In the genomic region with DNA sequence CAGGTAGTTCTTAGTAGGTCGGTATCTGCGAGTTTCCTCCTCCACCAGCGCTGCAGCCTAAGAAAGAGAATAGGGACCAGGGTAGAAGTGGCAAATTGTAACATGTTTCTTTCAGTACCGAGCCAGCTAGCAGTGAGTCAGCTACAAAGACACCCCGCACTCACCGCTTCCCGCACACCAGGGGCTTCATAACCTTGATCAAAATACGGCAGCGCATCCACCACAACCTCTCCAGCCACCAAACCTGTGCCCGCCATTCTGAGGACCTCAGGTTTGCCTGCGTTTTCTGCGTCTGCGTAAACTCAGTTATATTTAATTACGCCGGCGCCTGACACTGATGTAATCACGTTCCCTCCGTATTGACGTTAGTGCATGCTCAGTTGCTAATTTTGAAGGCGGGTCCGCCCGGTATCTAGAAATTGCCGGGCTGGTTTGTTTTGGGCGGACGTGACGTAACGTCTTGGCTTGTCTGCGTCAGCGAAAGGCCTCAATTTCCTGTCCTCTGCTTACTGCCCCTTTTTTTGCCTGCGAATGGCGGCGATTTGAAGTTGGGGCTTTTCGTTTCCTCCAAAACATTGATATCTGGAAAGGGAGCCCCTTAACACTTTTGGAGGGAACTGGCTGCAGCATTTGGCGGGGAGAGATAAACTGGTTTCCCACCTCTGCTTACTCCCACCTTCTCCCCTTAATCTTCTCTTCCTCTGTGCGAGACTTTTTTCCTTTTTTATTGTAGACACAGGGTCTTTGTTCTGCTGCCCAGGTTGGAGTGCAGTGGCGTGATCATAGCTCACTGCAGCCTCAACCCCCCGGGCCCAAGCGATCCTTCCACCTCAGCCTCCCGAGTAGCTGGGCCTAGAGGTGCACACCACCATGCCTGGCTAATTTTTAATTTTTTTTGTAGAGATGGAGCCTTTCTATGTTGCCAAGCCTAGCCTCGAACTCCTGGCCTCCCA, we compare ENCODE assay signal across 1 cellular context.
TF ChIP-seq lines count a peak whose summit lies in the region.

A gene (minus strand): TSS at position 281 of the 953 bp plus-strand sequence. CDS start 24 bp downstream, at position 257.

TF ChIP-seq in HEK293, 187 proteins besides CTCF, POLR2A, EP300 and RAD21 (continued from another document and continues in another):
- TF ChIP-seq, protein P1, sequence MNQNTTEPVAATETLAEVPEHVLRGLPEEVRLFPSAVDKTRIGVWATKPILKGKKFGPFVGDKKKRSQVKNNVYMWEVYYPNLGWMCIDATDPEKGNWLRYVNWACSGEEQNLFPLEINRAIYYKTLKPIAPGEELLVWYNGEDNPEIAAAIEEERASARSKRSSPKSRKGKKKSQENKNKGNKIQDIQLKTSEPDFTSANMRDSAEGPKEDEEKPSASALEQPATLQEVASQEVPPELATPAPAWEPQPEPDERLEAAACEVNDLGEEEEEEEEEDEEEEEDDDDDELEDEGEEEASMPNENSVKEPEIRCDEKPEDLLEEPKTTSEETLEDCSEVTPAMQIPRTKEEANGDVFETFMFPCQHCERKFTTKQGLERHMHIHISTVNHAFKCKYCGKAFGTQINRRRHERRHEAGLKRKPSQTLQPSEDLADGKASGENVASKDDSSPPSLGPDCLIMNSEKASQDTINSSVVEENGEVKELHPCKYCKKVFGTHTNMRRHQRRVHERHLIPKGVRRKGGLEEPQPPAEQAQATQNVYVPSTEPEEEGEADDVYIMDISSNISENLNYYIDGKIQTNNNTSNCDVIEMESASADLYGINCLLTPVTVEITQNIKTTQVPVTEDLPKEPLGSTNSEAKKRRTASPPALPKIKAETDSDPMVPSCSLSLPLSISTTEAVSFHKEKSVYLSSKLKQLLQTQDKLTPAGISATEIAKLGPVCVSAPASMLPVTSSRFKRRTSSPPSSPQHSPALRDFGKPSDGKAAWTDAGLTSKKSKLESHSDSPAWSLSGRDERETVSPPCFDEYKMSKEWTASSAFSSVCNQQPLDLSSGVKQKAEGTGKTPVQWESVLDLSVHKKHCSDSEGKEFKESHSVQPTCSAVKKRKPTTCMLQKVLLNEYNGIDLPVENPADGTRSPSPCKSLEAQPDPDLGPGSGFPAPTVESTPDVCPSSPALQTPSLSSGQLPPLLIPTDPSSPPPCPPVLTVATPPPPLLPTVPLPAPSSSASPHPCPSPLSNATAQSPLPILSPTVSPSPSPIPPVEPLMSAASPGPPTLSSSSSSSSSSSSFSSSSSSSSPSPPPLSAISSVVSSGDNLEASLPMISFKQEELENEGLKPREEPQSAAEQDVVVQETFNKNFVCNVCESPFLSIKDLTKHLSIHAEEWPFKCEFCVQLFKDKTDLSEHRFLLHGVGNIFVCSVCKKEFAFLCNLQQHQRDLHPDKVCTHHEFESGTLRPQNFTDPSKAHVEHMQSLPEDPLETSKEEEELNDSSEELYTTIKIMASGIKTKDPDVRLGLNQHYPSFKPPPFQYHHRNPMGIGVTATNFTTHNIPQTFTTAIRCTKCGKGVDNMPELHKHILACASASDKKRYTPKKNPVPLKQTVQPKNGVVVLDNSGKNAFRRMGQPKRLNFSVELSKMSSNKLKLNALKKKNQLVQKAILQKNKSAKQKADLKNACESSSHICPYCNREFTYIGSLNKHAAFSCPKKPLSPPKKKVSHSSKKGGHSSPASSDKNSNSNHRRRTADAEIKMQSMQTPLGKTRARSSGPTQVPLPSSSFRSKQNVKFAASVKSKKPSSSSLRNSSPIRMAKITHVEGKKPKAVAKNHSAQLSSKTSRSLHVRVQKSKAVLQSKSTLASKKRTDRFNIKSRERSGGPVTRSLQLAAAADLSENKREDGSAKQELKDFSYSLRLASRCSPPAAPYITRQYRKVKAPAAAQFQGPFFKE (tag by site-specific recombination; IDR thresholded peaks at IDR 0.05; ENCODE audit: borderline replicate concordance), result no peak
- TF ChIP-seq ZNF23 (tag by site-specific recombination; IDR thresholded peaks at IDR 0.05; ENCODE audit: borderline replicate concordance), result no peak
- TF ChIP-seq ZNF677 (tag by site-specific recombination; IDR thresholded peaks at IDR 0.05), result no peak
- TF ChIP-seq ZNF433 (tag by site-specific recombination; IDR thresholded peaks at IDR 0.05; ENCODE audit: low read depth), result no peak
- no peak for TF ChIP-seq ZNF121 (tag by site-specific recombination; IDR thresholded peaks at IDR 0.05)
- no peak for TF ChIP-seq KLF1 (tag by site-specific recombination; IDR thresholded peaks at IDR 0.05)
- TF ChIP-seq ZNF311 (tag by site-specific recombination; IDR thresholded peaks at IDR 0.05; ENCODE audit: borderline replicate concordance), result no peak
- TF ChIP-seq GLIS1 (tag by site-specific recombination; IDR thresholded peaks at IDR 0.05), result no peak
- TF ChIP-seq ZEB2 (tag by site-specific recombination; IDR thresholded peaks at IDR 0.05), result no peak
- no peak for TF ChIP-seq ZFP3 (tag by site-specific recombination; IDR thresholded peaks at IDR 0.05; ENCODE audit: low read depth)
- TF ChIP-seq, protein P2, sequence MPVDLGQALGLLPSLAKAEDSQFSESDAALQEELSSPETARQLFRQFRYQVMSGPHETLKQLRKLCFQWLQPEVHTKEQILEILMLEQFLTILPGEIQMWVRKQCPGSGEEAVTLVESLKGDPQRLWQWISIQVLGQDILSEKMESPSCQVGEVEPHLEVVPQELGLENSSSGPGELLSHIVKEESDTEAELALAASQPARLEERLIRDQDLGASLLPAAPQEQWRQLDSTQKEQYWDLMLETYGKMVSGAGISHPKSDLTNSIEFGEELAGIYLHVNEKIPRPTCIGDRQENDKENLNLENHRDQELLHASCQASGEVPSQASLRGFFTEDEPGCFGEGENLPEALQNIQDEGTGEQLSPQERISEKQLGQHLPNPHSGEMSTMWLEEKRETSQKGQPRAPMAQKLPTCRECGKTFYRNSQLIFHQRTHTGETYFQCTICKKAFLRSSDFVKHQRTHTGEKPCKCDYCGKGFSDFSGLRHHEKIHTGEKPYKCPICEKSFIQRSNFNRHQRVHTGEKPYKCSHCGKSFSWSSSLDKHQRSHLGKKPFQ (tag by site-specific recombination; IDR thresholded peaks at IDR 0.05), result no peak
- TF ChIP-seq ZNF777 (tag by site-specific recombination; IDR thresholded peaks at IDR 0.05; ENCODE audit: borderline replicate concordance), result no peak
- TF ChIP-seq, protein P3, sequence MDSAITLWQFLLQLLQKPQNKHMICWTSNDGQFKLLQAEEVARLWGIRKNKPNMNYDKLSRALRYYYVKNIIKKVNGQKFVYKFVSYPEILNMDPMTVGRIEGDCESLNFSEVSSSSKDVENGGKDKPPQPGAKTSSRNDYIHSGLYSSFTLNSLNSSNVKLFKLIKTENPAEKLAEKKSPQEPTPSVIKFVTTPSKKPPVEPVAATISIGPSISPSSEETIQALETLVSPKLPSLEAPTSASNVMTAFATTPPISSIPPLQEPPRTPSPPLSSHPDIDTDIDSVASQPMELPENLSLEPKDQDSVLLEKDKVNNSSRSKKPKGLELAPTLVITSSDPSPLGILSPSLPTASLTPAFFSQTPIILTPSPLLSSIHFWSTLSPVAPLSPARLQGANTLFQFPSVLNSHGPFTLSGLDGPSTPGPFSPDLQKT (IDR thresholded peaks at IDR 0.05; ENCODE audit: borderline replicate concordance, low read depth, low read length), result no peak
- TF ChIP-seq BCL11A (tag by site-specific recombination; IDR thresholded peaks at IDR 0.05; ENCODE audit: low read depth), result no peak
- no peak for TF ChIP-seq TCF7L2 (IDR thresholded peaks at IDR 0.05; ENCODE audit: borderline replicate concordance, low read depth, low read length)
- no peak for TF ChIP-seq ZNF48 (tag by site-specific recombination; IDR thresholded peaks at IDR 0.05)
- no peak for TF ChIP-seq ZNF114 (tag by site-specific recombination; IDR thresholded peaks at IDR 0.05)
- TF ChIP-seq ZNF555 (tag by site-specific recombination; conservative IDR thresholded peaks at IDR 0.05), result no peak
- no peak for TF ChIP-seq ZNF16 (tag by site-specific recombination; IDR thresholded peaks at IDR 0.05; ENCODE audit: low read depth)
- peak; percentile 95 for TF ChIP-seq ZNF335 (tag by site-specific recombination; conservative IDR thresholded peaks at IDR 0.05)
- no peak for TF ChIP-seq SETDB1 (IDR thresholded peaks at IDR 0.05; ENCODE audit: insufficient read length, low read length)
- TF ChIP-seq, protein P4, sequence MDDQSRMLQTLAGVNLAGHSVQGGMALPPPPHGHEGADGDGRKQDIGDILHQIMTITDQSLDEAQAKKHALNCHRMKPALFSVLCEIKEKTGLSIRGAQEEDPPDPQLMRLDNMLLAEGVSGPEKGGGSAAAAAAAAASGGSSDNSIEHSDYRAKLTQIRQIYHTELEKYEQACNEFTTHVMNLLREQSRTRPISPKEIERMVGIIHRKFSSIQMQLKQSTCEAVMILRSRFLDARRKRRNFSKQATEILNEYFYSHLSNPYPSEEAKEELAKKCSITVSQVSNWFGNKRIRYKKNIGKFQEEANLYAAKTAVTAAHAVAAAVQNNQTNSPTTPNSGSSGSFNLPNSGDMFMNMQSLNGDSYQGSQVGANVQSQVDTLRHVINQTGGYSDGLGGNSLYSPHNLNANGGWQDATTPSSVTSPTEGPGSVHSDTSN (CRISPR knock-in tag; IDR thresholded peaks at IDR 0.05), result no peak
- peak; percentile 100 for TF ChIP-seq ZNF629 (tag by site-specific recombination; IDR thresholded peaks at IDR 0.05)
- no peak for TF ChIP-seq RBAK (tag by site-specific recombination; IDR thresholded peaks at IDR 0.05)
- TF ChIP-seq ZNF354C (tag by site-specific recombination; IDR thresholded peaks at IDR 0.05; ENCODE audit: borderline replicate concordance, low read depth), result no peak
- no peak for TF ChIP-seq ZNF132 (tag by site-specific recombination; IDR thresholded peaks at IDR 0.05; ENCODE audit: borderline replicate concordance)
- TF ChIP-seq, protein P5, sequence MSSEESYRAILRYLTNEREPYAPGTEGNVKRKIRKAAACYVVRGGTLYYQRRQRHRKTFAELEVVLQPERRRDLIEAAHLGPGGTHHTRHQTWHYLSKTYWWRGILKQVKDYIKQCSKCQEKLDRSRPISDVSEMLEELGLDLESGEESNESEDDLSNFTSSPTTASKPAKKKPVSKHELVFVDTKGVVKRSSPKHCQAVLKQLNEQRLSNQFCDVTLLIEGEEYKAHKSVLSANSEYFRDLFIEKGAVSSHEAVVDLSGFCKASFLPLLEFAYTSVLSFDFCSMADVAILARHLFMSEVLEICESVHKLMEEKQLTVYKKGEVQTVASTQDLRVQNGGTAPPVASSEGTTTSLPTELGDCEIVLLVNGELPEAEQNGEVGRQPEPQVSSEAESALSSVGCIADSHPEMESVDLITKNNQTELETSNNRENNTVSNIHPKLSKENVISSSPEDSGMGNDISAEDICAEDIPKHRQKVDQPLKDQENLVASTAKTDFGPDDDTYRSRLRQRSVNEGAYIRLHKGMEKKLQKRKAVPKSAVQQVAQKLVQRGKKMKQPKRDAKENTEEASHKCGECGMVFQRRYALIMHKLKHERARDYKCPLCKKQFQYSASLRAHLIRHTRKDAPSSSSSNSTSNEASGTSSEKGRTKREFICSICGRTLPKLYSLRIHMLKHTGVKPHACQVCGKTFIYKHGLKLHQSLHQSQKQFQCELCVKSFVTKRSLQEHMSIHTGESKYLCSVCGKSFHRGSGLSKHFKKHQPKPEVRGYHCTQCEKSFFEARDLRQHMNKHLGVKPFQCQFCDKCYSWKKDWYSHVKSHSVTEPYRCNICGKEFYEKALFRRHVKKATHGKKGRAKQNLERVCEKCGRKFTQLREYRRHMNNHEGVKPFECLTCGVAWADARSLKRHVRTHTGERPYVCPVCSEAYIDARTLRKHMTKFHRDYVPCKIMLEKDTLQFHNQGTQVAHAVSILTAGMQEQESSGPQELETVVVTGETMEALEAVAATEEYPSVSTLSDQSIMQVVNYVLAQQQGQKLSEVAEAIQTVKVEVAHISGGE (tag by site-specific recombination; conservative IDR thresholded peaks at IDR 0.05; ENCODE audit: low read depth), result peak; percentile 92
- TF ChIP-seq HOXC10 (CRISPR knock-in tag; IDR thresholded peaks at IDR 0.05), result no peak
- TF ChIP-seq, protein P6, sequence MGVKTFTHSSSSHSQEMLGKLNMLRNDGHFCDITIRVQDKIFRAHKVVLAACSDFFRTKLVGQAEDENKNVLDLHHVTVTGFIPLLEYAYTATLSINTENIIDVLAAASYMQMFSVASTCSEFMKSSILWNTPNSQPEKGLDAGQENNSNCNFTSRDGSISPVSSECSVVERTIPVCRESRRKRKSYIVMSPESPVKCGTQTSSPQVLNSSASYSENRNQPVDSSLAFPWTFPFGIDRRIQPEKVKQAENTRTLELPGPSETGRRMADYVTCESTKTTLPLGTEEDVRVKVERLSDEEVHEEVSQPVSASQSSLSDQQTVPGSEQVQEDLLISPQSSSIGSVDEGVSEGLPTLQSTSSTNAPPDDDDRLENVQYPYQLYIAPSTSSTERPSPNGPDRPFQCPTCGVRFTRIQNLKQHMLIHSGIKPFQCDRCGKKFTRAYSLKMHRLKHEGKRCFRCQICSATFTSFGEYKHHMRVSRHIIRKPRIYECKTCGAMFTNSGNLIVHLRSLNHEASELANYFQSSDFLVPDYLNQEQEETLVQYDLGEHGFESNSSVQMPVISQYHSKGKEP (tag by site-specific recombination; IDR thresholded peaks at IDR 0.05), result no peak
- no peak for TF ChIP-seq GLIS2 (tag by site-specific recombination; IDR thresholded peaks at IDR 0.05)
- TF ChIP-seq KLF8 (tag by site-specific recombination; IDR thresholded peaks at IDR 0.05), result 0 out of 2 replicates have a peak, but pooled peaks have one; percentile 51
- TF ChIP-seq, protein P7, sequence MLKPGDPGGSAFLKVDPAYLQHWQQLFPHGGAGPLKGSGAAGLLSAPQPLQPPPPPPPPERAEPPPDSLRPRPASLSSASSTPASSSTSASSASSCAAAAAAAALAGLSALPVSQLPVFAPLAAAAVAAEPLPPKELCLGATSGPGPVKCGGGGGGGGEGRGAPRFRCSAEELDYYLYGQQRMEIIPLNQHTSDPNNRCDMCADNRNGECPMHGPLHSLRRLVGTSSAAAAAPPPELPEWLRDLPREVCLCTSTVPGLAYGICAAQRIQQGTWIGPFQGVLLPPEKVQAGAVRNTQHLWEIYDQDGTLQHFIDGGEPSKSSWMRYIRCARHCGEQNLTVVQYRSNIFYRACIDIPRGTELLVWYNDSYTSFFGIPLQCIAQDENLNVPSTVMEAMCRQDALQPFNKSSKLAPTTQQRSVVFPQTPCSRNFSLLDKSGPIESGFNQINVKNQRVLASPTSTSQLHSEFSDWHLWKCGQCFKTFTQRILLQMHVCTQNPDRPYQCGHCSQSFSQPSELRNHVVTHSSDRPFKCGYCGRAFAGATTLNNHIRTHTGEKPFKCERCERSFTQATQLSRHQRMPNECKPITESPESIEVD (tag by site-specific recombination; IDR thresholded peaks at IDR 0.05), result no peak
- no peak for TF ChIP-seq FEZF1 (tag by site-specific recombination; IDR thresholded peaks at IDR 0.05)
- TF ChIP-seq ZNF214 (tag by site-specific recombination; IDR thresholded peaks at IDR 0.05; ENCODE audit: borderline replicate concordance), result no peak
- no peak for TF ChIP-seq ZNF202 (tag by site-specific recombination; IDR thresholded peaks at IDR 0.05; ENCODE audit: borderline replicate concordance)
- TF ChIP-seq BCL11B (tag by site-specific recombination; IDR thresholded peaks at IDR 0.05; ENCODE audit: low read depth), result no peak
